9 cellular contexts compared by ENCODE assay signal in the genomic region with DNA sequence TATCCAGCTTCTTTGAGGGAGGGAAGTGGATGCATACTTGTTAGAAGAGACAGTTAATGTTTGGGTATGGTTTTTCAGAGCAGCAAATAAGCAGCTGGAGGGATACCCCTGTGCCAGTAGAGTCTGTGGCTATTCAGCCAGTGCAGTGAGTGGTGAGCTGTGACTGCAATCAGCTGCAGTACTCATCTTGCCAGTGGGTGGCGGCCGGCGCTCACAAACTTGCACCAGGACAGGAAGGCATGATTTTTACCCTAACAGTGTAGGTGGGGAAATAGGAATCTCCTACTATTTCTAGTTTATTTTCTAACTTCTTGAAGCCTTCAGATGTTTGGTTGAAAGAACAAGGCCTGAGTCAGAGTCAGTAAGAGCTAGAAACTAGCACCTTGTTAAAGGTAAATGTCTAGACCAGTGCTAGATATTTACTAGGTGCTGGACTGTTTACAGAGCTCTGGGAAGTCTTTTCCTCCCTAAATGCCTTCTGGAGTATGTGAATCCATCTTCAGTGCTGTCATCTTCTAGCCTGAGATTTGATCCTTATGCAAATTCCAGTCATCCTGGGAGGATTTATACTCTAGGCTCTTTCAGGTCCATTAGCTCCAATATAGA. TPM values are rescaled to one million over a fixed set of nuclear protein-coding genes. Genes with fewer than 3 reads are reported as not detected.
A peak's percentile ranks its signal among the peaks of the same experiment; 100 is the strongest.
DNase-seq lines count a peak whose midpoint lies in the region; ATAC-seq and TF ChIP-seq lines count a peak whose summit lies in the region.
"Had no signal": no experiment of that assay in that cellular context is flagged by ENCODE, and none has a peak within 500 bp of the region (broad histone marks: within the 10 kb centered on the region; RNA-seq: fewer than 3 reads in every experiment).

No MANE protein-coding gene starts in this region.

- CTCF ChIA-PET in T-cell (lab: Charles Lee): interaction anchor here (0.7 to 2.0 kb wide), 9 partner anchors 12 to 675 kb away, joined by 3 to 35 read pairs (median 4); a partner anchor contains a TSS

- no peak overlapping the region for H3K27ac Mint-ChIP-seq in T-cell

- peaks cover 0 to 2% (median 0%) of the 10 kb centered on the region in 3 donors for H3K4me1 Mint-ChIP-seq in T-cell

- no peaks in the 10 kb centered on the region for H3K79me2 ChIP-seq in smooth muscle cell (ENCODE audit: low read depth)

- H3K27ac ChIP-seq in HL-60 (replicated peaks) (no peak overlapping the region), smooth muscle cell (ENCODE audit: low read depth) (no peak overlapping the region)

- no peak overlapping the region for H2AFZ ChIP-seq in smooth muscle cell (ENCODE audit: low read depth)

- H3K36me3 Mint-ChIP-seq in T-cell: no peaks in the 10 kb centered on the region

- H3K9ac ChIP-seq in smooth muscle cell (ENCODE audit: low read depth): no peak overlapping the region

- no peak overlapping the region for H3K4me2 ChIP-seq in smooth muscle cell

- ATAC-seq in T-cell (replicated peaks in 1 of 4) (peak; percentile 50 to 80 (median 62)), HG03469 (IDR thresholded peaks at IDR 0.05; ENCODE audit: unreplicated experiment) (no peak)

- no peaks in the 10 kb centered on the region for H3K9me3 Mint-ChIP-seq in T-cell

- H3K4me3 Mint-ChIP-seq in T-cell: no peak overlapping the region

- peak; percentile 61 for DNase-seq in Daoy (ENCODE audit: low read depth)
- peak; percentile 64 for DNase-seq in GM20000 (ENCODE audit: low spot score)
- peak in 1 of 2 experiments; percentile 74 for DNase-seq in HL-60 (ENCODE audit: low read depth in 1 of 2, low spot score in 1 of 2)
- DNase-seq in T-cell: peak; percentile 10 to 58 (median 42)
- DNase-seq in anterior cingulate cortex (lab: John Stamatoyannopoulos, UW): peak in 49 of 58 donors; percentile 15 to 75 (median 41)
- DNase-seq in hepatic stellate cell (ENCODE audit: low spot score): peak; percentile 60
- DNase-seq in smooth muscle cell (lab: John Stamatoyannopoulos, UW; ENCODE audit: unreplicated experiment): no peak

- no peaks in the 10 kb centered on the region for H4K20me1 ChIP-seq in smooth muscle cell (ENCODE audit: low read depth)

- TF ChIP-seq CTCF in GM20000 (IDR thresholded peaks at IDR 0.05; ENCODE audit: extremely low read depth, missing control alignments) (peak; percentile 81), HL-60 (IDR thresholded peaks at IDR 0.05; ENCODE audit: insufficient read depth, low read length) (peak; percentile 88), smooth muscle cell (IDR thresholded peaks at IDR 0.05; ENCODE audit: borderline replicate concordance, insufficient read depth, poor library complexity, severe bottlenecking) (peak; percentile 84)

- no peaks in the 10 kb centered on the region for H3K4me1 ChIP-seq in smooth muscle cell (ENCODE audit: low read depth)

- 2% methylated on average over 3 of the region's 3 CpGs for WGBS in smooth muscle cell (ENCODE audit: low lambda C conversion rate)

- peaks cover 3% of the 10 kb centered on the region for H3K27me3 ChIP-seq in HL-60 (ENCODE audit: insufficient read depth, poor library complexity, severe bottlenecking)
- H3K27me3 ChIP-seq in smooth muscle cell (ENCODE audit: low read depth): no peaks in the 10 kb centered on the region

- H3K36me3 ChIP-seq in smooth muscle cell (ENCODE audit: low read depth): no peaks in the 10 kb centered on the region

- peaks cover 12 to 13% of the 10 kb centered on the region in 2 donors for H3K27me3 Mint-ChIP-seq in T-cell

- no peak overlapping the region for H3K4me3 ChIP-seq in HL-60 (replicated peaks; ENCODE audit: insufficient read depth, low read length)
- H3K4me3 ChIP-seq in smooth muscle cell: no peak overlapping the region

- POLR2A ChIA-PET in T-cell (lab: Charles Lee): interaction anchor here (0.5 to 0.6 kb wide), 2 partner anchors 19 to 757 kb away, joined by 3 read pairs; no protein-coding TSS in a partner anchor

- H3F3A ChIP-seq in smooth muscle cell (ENCODE audit: low read depth): no peaks in the 10 kb centered on the region

- H3K9me3 ChIP-seq in smooth muscle cell (replicated peaks; ENCODE audit: low read depth): no peaks in the 10 kb centered on the region

RNA-seq across cellular contexts. Expression of a gene that starts 23.6 kb away (rescaled TPM):
- 1.7 and 2.2 TPM in 2 replicates for total RNA-seq in Daoy (2014; rRNA removed; shearing (Covaris generic))
- total RNA-seq in T-cell: not detected
- 0.27 and 0.81 TPM in 2 replicates for total RNA-seq in smooth muscle cell
- 1.2 and 1.5 TPM in 2 replicates for polyA plus RNA-seq in smooth muscle cell
- total RNA-seq: glomerular endothelial cell had no signal
